ENCODE assay signal across 8 cellular contexts in the genomic region with DNA sequence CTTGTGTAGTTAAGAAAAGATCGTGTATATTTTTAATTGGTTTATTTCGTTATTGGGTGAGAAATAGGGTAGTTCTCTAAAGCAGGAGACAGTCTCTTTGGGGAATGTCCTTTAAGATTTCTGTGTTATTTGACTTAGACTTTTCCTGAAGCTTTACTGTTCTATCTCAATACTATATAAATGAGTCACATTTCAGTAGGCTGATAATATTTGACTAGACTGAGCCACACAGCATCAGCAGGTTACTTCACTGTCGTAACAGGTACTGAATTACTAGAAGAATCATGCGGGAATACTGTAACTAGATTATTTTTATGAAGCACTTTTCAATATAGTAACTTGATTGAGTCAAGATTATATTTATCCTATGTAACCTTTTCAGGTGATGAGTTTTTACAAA. TPM values are rescaled to one million over a fixed set of nuclear protein-coding genes. Genes with fewer than 3 reads are reported as not detected.
DNase-seq lines count a peak whose midpoint lies in the region; ATAC-seq and TF ChIP-seq lines count a peak whose summit lies in the region.

No MANE protein-coding gene starts in this region.

- CTCF ChIA-PET in activated CD8-positive, alpha-beta memory T cell treated with anti-CD3 and anti-CD28 coated beads, Interleukin-2, amount 10 ng/mL, durations not matched to agents 7 days and 5 days (lab: Charles Lee): interaction anchor here (0.9 kb wide), 1 partner anchor 17 kb away, joined by 3 read pairs; no protein-coding TSS in a partner anchor

- H3K27me3 Mint-ChIP-seq in activated CD8-positive, alpha-beta memory T cell treated with anti-CD3 and anti-CD28 coated beads, Interleukin-2, amount 10 ng/mL, durations not matched to agents 7 days and 5 days: no peaks in the 10 kb centered on the region

- no peak for TF ChIP-seq CTCF in VCaP (conservative IDR thresholded peaks at IDR 0.05)

- H3K9me3 Mint-ChIP-seq in activated CD8-positive, alpha-beta memory T cell treated with anti-CD3 and anti-CD28 coated beads, Interleukin-2, amount 10 ng/mL, durations not matched to agents 7 days and 5 days (ENCODE audit: low read depth): no peaks in the 10 kb centered on the region

- H3K27ac ChIP-seq in VCaP (peak overlapping the region; percentile 89), iPS-18a (ENCODE audit: low read length) (no peak overlapping the region), subcutaneous abdominal adipose tissue (ENCODE audit: low read depth, low read length) (no peak overlapping the region)

- peaks cover 9% of the 10 kb centered on the region for H3K36me3 Mint-ChIP-seq in activated CD8-positive, alpha-beta memory T cell treated with anti-CD3 and anti-CD28 coated beads, Interleukin-2, amount 10 ng/mL, durations not matched to agents 7 days and 5 days

- peak overlapping the region; percentile 91 for H3K4me3 Mint-ChIP-seq in activated CD8-positive, alpha-beta memory T cell treated with anti-CD3 and anti-CD28 coated beads, Interleukin-2, amount 10 ng/mL, durations not matched to agents 7 days and 5 days

- DNase-seq in activated CD8-positive, alpha-beta memory T cell treated with anti-CD3 and anti-CD28 coated beads, Interleukin-2, amount 10 ng/mL, durations not matched to agents 7 days and 5 days: no peak
- no peak for DNase-seq in activated CD8-positive, alpha-beta memory T cell treated with anti-CD3 and anti-CD28 coated beads, Interleukin-2, amount 50 U/mL, for 48 hours
- DNase-seq in activated gamma-delta T cell (lab: John Stamatoyannopoulos, UW): no peak

- ATAC-seq in activated CD8-positive, alpha-beta memory T cell treated with anti-CD3 and anti-CD28 coated beads, Interleukin-2, amount 10 ng/mL, durations not matched to agents 7 days and 5 days: no peak
- ATAC-seq in GM21515 (IDR thresholded peaks at IDR 0.05; ENCODE audit: unreplicated experiment) (no peak), GM18858 (IDR thresholded peaks at IDR 0.05; ENCODE audit: unreplicated experiment) (no peak)

- H3K4me3 ChIP-seq in iPS-18a (ENCODE audit: low read length) (peak overlapping the region; percentile 85), subcutaneous abdominal adipose tissue (ENCODE audit: low read depth in 1 of 5, low read length in 5 of 5) (peak overlapping the region in 3 of 5 donors; percentile 90 to 98 (median 95))

- H3K9me3 ChIP-seq in iPS-18a (ENCODE audit: control insufficient read depth, low read depth, low read length) (no peaks in the 10 kb centered on the region), subcutaneous abdominal adipose tissue (ENCODE audit: control insufficient read depth in 5 of 5, low read length in 5 of 5) (no peaks in the 10 kb centered on the region)

- H3K4me1 ChIP-seq in iPS-18a (ENCODE audit: control insufficient read depth, low read depth, low read length) (peaks cover 28% of the 10 kb centered on the region), subcutaneous abdominal adipose tissue (ENCODE audit: control insufficient read depth in 5 of 5, insufficient read depth in 5 of 5, low read length in 5 of 5) (peaks cover 0 to 37% (median 33%) of the 10 kb centered on the region in 5 donors)

- H3K4me1 Mint-ChIP-seq in activated CD8-positive, alpha-beta memory T cell treated with anti-CD3 and anti-CD28 coated beads, Interleukin-2, amount 10 ng/mL, durations not matched to agents 7 days and 5 days: peaks cover 56% of the 10 kb centered on the region

- H3K27ac Mint-ChIP-seq in activated CD8-positive, alpha-beta memory T cell treated with anti-CD3 and anti-CD28 coated beads, Interleukin-2, amount 10 ng/mL, durations not matched to agents 7 days and 5 days: no peak overlapping the region

- H3K27me3 ChIP-seq in iPS-18a (ENCODE audit: control insufficient read depth, insufficient read depth, low read length) (no peaks in the 10 kb centered on the region), subcutaneous abdominal adipose tissue (ENCODE audit: control insufficient read depth in 5 of 5, insufficient read depth in 4 of 5, low read length in 5 of 5) (no peaks in the 10 kb centered on the region)

- H3K36me3 ChIP-seq in iPS-18a (ENCODE audit: control insufficient read depth, low read depth, low read length): no peaks in the 10 kb centered on the region
- H3K36me3 ChIP-seq in subcutaneous abdominal adipose tissue (ENCODE audit: control insufficient read depth in 5 of 5, insufficient read depth in 5 of 5, low read length in 5 of 5): no peaks in the 10 kb centered on the region

- H3K9ac ChIP-seq in iPS-18a (ENCODE audit: low read length): peak overlapping the region; percentile 68
- peak overlapping the region in 4 of 5 donors; percentile 90 to 95 (median 93) for H3K9ac ChIP-seq in subcutaneous abdominal adipose tissue (ENCODE audit: low read length in 5 of 5)

RNA-seq across cellular contexts. Expression of gene SMAP1, which starts 1.4 kb away (rescaled TPM):
- 10 to 100 TPM; 33.2 to 33.7 TPM for total RNA-seq in activated CD8-positive, alpha-beta memory T cell treated with anti-CD3 and anti-CD28 coated beads, Interleukin-2, amount 10 ng/mL, durations not matched to agents 7 days and 5 days
